In the genomic region with DNA sequence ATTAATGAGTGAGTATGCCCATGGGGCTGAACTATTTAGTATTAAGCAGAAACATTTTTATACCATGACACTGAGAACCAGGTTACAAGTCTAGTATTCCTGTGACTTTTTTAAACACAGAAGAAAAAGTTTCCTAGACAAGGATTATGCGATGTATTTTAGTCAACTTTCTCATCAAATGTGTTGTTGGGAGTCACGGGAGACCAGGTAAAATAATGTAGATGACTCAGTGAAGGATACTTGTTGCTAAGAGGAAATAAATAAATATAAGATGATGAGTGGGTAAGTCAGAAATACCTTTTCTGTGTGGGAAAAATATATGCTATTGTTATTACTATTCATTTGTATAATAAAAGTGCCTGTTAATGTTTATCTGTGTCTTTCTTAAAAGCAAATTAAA, we compare ENCODE assay signal across 27 cellular contexts.
"Had no signal": no experiment of that assay in that cellular context is flagged by ENCODE, and none has a peak within 500 bp of the region (broad histone marks: within the 10 kb centered on the region; RNA-seq: fewer than 3 reads in every experiment).

No MANE protein-coding gene starts in this region.

- DNase-seq: activated CD4-positive, alpha-beta memory T cell treated with anti-CD3 and anti-CD28 coated beads, Interleukin-2, amount 10 ng/mL, durations not matched to agents 7 days and 5 days; activated CD4-positive, alpha-beta T cell treated with anti-CD3 and anti-CD28 coated beads, Interleukin-2, amount 10 ng/mL, durations not matched to agents 24 days and 14 days; activated CD8-positive, alpha-beta memory T cell treated with anti-CD3 and anti-CD28 coated beads, Interleukin-2, amount 10 ng/mL, durations not matched to agents 7 days and 5 days; activated gamma-delta T cell; activated naive CD4-positive, alpha-beta T cell treated with anti-CD3 and anti-CD28 coated beads, Interleukin-2, amount 50 U/mL, for 16 hours; activated naive CD8-positive, alpha-beta T cell treated with anti-CD3 and anti-CD28 coated beads, Interleukin-2, amount 50 U/mL, for 24 hours; activated T-cell treated with anti-CD3 and anti-CD28 coated beads for 4 hours; anterior cingulate cortex; effector memory CD4-positive, alpha-beta T cell; esophagus squamous epithelium; heart left ventricle; left ventricle myocardium inferior; midbrain; stimulated activated CD4-positive, alpha-beta T cell treated with anti-CD3 and anti-CD28 coated beads, Interleukin-2, amount 100 ng/mL, for 48 hours; stimulated activated CD8-positive, alpha-beta memory T cell treated with anti-CD3 and anti-CD28 coated beads, Interleukin-4, amount 100 ng/mL, for 48 hours; stimulated activated naive CD4-positive, alpha-beta T cell; testis; trophoblast cell; uterus had no signal

- H3K4me3 Mint-ChIP-seq: activated CD4-positive, alpha-beta memory T cell treated with anti-CD3 and anti-CD28 coated beads, Interleukin-2, amount 10 ng/mL, durations not matched to agents 7 days and 5 days; activated CD4-positive, alpha-beta T cell treated with anti-CD3 and anti-CD28 coated beads, Interleukin-2, amount 10 ng/mL, durations not matched to agents 24 days and 14 days; activated CD8-positive, alpha-beta memory T cell treated with anti-CD3 and anti-CD28 coated beads, Interleukin-2, amount 10 ng/mL, durations not matched to agents 7 days and 5 days; activated naive CD8-positive, alpha-beta T cell treated with anti-CD3 and anti-CD28 coated beads, Interleukin-2, amount 50 U/mL, for 24 hours; brain; central memory CD8-positive, alpha-beta T cell; natural killer cell treated with Interleukin-12 subunit alpha and Interleukin-12 subunit beta and Interleukin-15 and Interleukin-18, amount 100 ng/mL, for 72 hours had no signal

- H3K36me3 ChIP-seq: uterus had no signal

- H3K9me3 Mint-ChIP-seq: activated CD4-positive, alpha-beta memory T cell treated with anti-CD3 and anti-CD28 coated beads, Interleukin-2, amount 10 ng/mL, durations not matched to agents 7 days and 5 days; activated CD4-positive, alpha-beta T cell treated with anti-CD3 and anti-CD28 coated beads, Interleukin-2, amount 10 ng/mL, durations not matched to agents 24 days and 14 days; activated naive CD8-positive, alpha-beta T cell treated with anti-CD3 and anti-CD28 coated beads, Interleukin-2, amount 50 U/mL, for 24 hours; brain; central memory CD8-positive, alpha-beta T cell; natural killer cell treated with Interleukin-12 subunit alpha and Interleukin-12 subunit beta and Interleukin-15 and Interleukin-18, amount 100 ng/mL, for 72 hours had no signal

- FAIRE-seq: colon, endothelial cell of umbilical vein had no signal

- H3K4me3 ChIP-seq: esophagus squamous epithelium, gastroesophageal sphincter, heart left ventricle, left ventricle myocardium inferior, testis, uterus had no signal

- H3K27ac Mint-ChIP-seq: activated CD4-positive, alpha-beta memory T cell treated with anti-CD3 and anti-CD28 coated beads, Interleukin-2, amount 10 ng/mL, durations not matched to agents 7 days and 5 days; activated CD4-positive, alpha-beta T cell treated with anti-CD3 and anti-CD28 coated beads, Interleukin-2, amount 10 ng/mL, durations not matched to agents 24 days and 14 days; activated CD8-positive, alpha-beta memory T cell treated with anti-CD3 and anti-CD28 coated beads, Interleukin-2, amount 10 ng/mL, durations not matched to agents 7 days and 5 days; activated naive CD8-positive, alpha-beta T cell treated with anti-CD3 and anti-CD28 coated beads, Interleukin-2, amount 50 U/mL, for 24 hours; brain; natural killer cell treated with Interleukin-12 subunit alpha and Interleukin-12 subunit beta and Interleukin-15 and Interleukin-18, amount 100 ng/mL, for 72 hours; progenitor cell of endocrine pancreas had no signal

- H3K36me3 Mint-ChIP-seq: natural killer cell treated with Interleukin-12 subunit alpha and Interleukin-12 subunit beta and Interleukin-15 and Interleukin-18, amount 100 ng/mL, for 72 hours had no signal

- H3K27me3 ChIP-seq: esophagus squamous epithelium, gastroesophageal sphincter, heart left ventricle, testis, uterus had no signal

- H3K27me3 Mint-ChIP-seq: activated CD4-positive, alpha-beta memory T cell treated with anti-CD3 and anti-CD28 coated beads, Interleukin-2, amount 10 ng/mL, durations not matched to agents 7 days and 5 days; activated CD4-positive, alpha-beta T cell treated with anti-CD3 and anti-CD28 coated beads, Interleukin-2, amount 10 ng/mL, durations not matched to agents 24 days and 14 days; activated CD8-positive, alpha-beta memory T cell treated with anti-CD3 and anti-CD28 coated beads, Interleukin-2, amount 10 ng/mL, durations not matched to agents 7 days and 5 days; activated naive CD8-positive, alpha-beta T cell treated with anti-CD3 and anti-CD28 coated beads, Interleukin-2, amount 50 U/mL, for 24 hours; central memory CD8-positive, alpha-beta T cell; natural killer cell treated with Interleukin-12 subunit alpha and Interleukin-12 subunit beta and Interleukin-15 and Interleukin-18, amount 100 ng/mL, for 72 hours; progenitor cell of endocrine pancreas had no signal

- ATAC-seq: activated CD4-positive, CD25-positive, alpha-beta regulatory T cell treated with anti-CD3 and anti-CD28 coated beads, Interleukin-2, amount 50 U/mL, for 24 hours; activated CD8-positive, alpha-beta memory T cell treated with anti-CD3 and anti-CD28 coated beads, Interleukin-2, amount 10 ng/mL, durations not matched to agents 7 days and 5 days; activated naive CD8-positive, alpha-beta T cell treated with anti-CD3 and anti-CD28 coated beads, Interleukin-2, amount 50 U/mL, for 24 hours; gastroesophageal sphincter; heart left ventricle; natural killer cell treated with Interleukin-12 subunit alpha and Interleukin-12 subunit beta and Interleukin-15 and Interleukin-18, amount 100 ng/mL, for 72 hours had no signal
